In genomic region chr18:13465476-13465875, GRCh38 we compare ENCODE assay signal across 8 cellular contexts.
DNase-seq lines count a peak whose midpoint lies in the region; ATAC-seq, FAIRE-seq and TF ChIP-seq lines count a peak whose summit lies in the region.

No MANE protein-coding gene starts in this region.

- H3K4me3 ChIP-seq in BLaER1 treated with 17β-estradiol and CSF1 and Interleukin-3, amounts not matched to agents 10 nM and 100 nM = peak overlapping the region; percentile 46 to 69 (median 58)
- H3K4me3 ChIP-seq in lower lobe of right lung (peak overlapping the region; percentile 34), small intestine (ENCODE audit: low read depth in 1 of 2, low read length in 2 of 2) (no peak overlapping the region)

- peak overlapping the region; percentile 66 to 89 (median 80); a peak in 21 of 22 replicates for H3K9ac ChIP-seq in BLaER1 treated with 17β-estradiol and CSF1 and Interleukin-3, amounts not matched to agents 10 nM and 100 nM

- H3K4me3 Mint-ChIP-seq in activated T-cell treated with anti-CD3 and anti-CD28 coated beads, Interleukin-2, amount 50 U/mL, for 72 hours = peak overlapping the region; percentile 90 to 93

- H3K9me3 ChIP-seq in BLaER1 treated with 17β-estradiol and CSF1 and Interleukin-3, amounts not matched to agents 10 nM and 100 nM (replicated peaks in 1 of 11) = peaks cover 18 to 37% (median 28%) of the 10 kb centered on the region in 11 experiments; a peak in 21 of 22 replicates
- H3K9me3 ChIP-seq in lower lobe of right lung = no peaks in the 10 kb centered on the region
- no peaks in the 10 kb centered on the region for H3K9me3 ChIP-seq in small intestine (ENCODE audit: control insufficient read depth, low read depth)

- intact Hi-C loops in lower lobe of right lung (cut with DNase I) = no loop called here

- H3K4me2 ChIP-seq in BLaER1 treated with 17β-estradiol and CSF1 and Interleukin-3, amounts not matched to agents 10 nM and 100 nM = peak overlapping the region; percentile 61 to 96 (median 88)

- peaks cover 70 to 81% (median 74%) of the 10 kb centered on the region in 10 experiments for H3K4me1 ChIP-seq in BLaER1 treated with 17β-estradiol and CSF1 and Interleukin-3, amounts not matched to agents 10 nM and 100 nM
- H3K4me1 ChIP-seq in lower lobe of right lung (peaks cover 30% of the 10 kb centered on the region), small intestine (ENCODE audit: control insufficient read depth in 2 of 2, insufficient read depth in 1 of 2, low read depth in 1 of 2, low read length in 1 of 2) (peaks cover 0 to 4% of the 10 kb centered on the region in 2 donors)

- H3K27me3 Mint-ChIP-seq in activated T-cell treated with anti-CD3 and anti-CD28 coated beads, Interleukin-2, amount 50 U/mL, for 72 hours (ENCODE audit: low read depth) = no peaks in the 10 kb centered on the region

- WGBS in small intestine, 3 donors = 63 to 82% (median 72%) methylated on average over 5 of the region's 5 CpGs

- H3K36me3 ChIP-seq in BLaER1 treated with 17β-estradiol and CSF1 and Interleukin-3, amounts not matched to agents 10 nM and 100 nM = peaks cover 0 to 33% (median 24%) of the 10 kb centered on the region in 11 experiments; a peak in 18 of 22 replicates
- no peaks in the 10 kb centered on the region for H3K36me3 ChIP-seq in lower lobe of right lung
- no peaks in the 10 kb centered on the region for H3K36me3 ChIP-seq in small intestine (ENCODE audit: control insufficient read depth in 2 of 2, insufficient read depth in 2 of 2, low read length in 2 of 2)

- TF ChIP-seq CTCF in lower lobe of right lung (IDR thresholded peaks at IDR 0.05) = no peak

- H3K36me3 Mint-ChIP-seq in activated T-cell treated with anti-CD3 and anti-CD28 coated beads, Interleukin-2, amount 50 U/mL, for 72 hours (ENCODE audit: insufficient read depth in 2 of 2) = peaks cover 8 to 26% of the 10 kb centered on the region in 2 donors

- H3K4me1 Mint-ChIP-seq in activated T-cell treated with anti-CD3 and anti-CD28 coated beads, Interleukin-2, amount 50 U/mL, for 72 hours (ENCODE audit: low read depth) = peaks cover 68% of the 10 kb centered on the region

- peak overlapping the region; percentile 70 to 98 (median 92); a peak in 21 of 22 replicates for H3K27ac ChIP-seq in BLaER1 treated with 17β-estradiol and CSF1 and Interleukin-3, amounts not matched to agents 10 nM and 100 nM
- H3K27ac ChIP-seq in lower lobe of right lung (peak overlapping the region; percentile 47), small intestine (ENCODE audit: low read depth in 1 of 2, low read length in 1 of 2) (peak overlapping the region in 1 of 2 donors; percentile 61)

- H4K20me1 ChIP-seq in BLaER1 treated with 17β-estradiol and CSF1 and Interleukin-3, amounts not matched to agents 10 nM and 100 nM = peaks cover 0 to 3% (median 0%) of the 10 kb centered on the region in 11 experiments; a peak in 5 of 22 replicates

- peak overlapping the region; percentile 96 for H3K27ac Mint-ChIP-seq in activated T-cell treated with anti-CD3 and anti-CD28 coated beads, Interleukin-2, amount 50 U/mL, for 72 hours

- DNase-seq in activated T-cell treated with anti-CD3 and anti-CD28 coated beads, Interleukin-2, amount 50 U/mL, for 72 hours = peak in 1 of 2 donors; percentile 10
- DNase-seq in lower lobe of right lung (no peak), RPMI8226 (no peak), DMS79 treated with DMSO at 0.1 percent for 48 hours (lab: John Stamatoyannopoulos, UW) (no peak), small intestine (no peak)

- peaks cover 2 to 5% of the 10 kb centered on the region in 2 donors for H3K9me3 Mint-ChIP-seq in activated T-cell treated with anti-CD3 and anti-CD28 coated beads, Interleukin-2, amount 50 U/mL, for 72 hours

- FAIRE-seq in small intestine (lab: Jason Lieb, UNC) = no peak

- ATAC-seq in GM21529 (IDR thresholded peaks at IDR 0.05; ENCODE audit: unreplicated experiment) (peak; percentile 9), lower lobe of right lung (peak; percentile 9 to 53), GM21786 (IDR thresholded peaks at IDR 0.05; ENCODE audit: unreplicated experiment) (no peak)
- ATAC-seq in activated T-cell treated with anti-CD3 and anti-CD28 coated beads, Interleukin-2, amount 50 U/mL, for 72 hours (replicated peaks in 1 of 2) = peak; percentile 5 to 16

- H3K27me3 ChIP-seq in BLaER1 treated with 17β-estradiol and CSF1 and Interleukin-3, amounts not matched to agents 10 nM and 100 nM = no peaks in the 10 kb centered on the region
- H3K27me3 ChIP-seq in lower lobe of right lung (ENCODE audit: low read depth) (no peaks in the 10 kb centered on the region), small intestine (ENCODE audit: control insufficient read depth in 2 of 2, insufficient read depth in 2 of 2, low read length in 2 of 2) (no peaks in the 10 kb centered on the region)

Comparison
In these comparisons a context has a peak if more than half of its experiments do, and no peak if none do; other contexts are left out.
1. H3K4me3 ChIP-seq: peak in BLaER1 treated with 17β-estradiol and CSF1 and Interleukin-3, amounts not matched to agents 10 nM and 100 nM (10 of 10) and lower lobe of right lung (single experiment); none in small intestine (0 of 2).